In the genomic region with DNA sequence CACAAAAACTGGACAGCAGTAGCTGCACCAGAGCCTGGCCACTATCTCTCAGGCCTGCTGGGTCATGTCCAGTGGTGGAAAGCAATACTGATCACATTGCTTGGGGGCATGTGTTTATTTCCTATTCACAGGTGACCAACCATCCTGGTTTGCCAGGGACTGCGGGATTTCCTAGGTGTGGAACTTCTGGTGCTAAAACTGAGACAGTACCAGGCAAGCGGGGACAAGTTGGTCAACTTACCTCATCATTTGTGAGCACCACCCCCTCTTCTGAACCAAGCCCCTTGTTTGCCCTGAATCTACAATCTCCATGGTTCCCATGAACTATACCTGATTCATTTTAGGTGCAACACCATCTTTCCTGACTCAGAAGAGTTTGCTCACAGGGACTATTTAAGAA, we compare ENCODE assay signal across 17 cellular contexts.
DNase-seq lines count a peak whose midpoint lies in the region; ATAC-seq and TF ChIP-seq lines count a peak whose summit lies in the region.
"Had no signal": no experiment of that assay in that cellular context is flagged by ENCODE, and none has a peak within 500 bp of the region (broad histone marks: within the 10 kb centered on the region; RNA-seq: fewer than 3 reads in every experiment).

No MANE protein-coding gene starts in this region.

- H3K27me3 Mint-ChIP-seq in activated CD4-positive, alpha-beta T cell treated with anti-CD3 and anti-CD28 coated beads for 36 hours, result peaks cover 7% of the 10 kb centered on the region
- H3K27me3 Mint-ChIP-seq in stimulated activated naive CD8-positive, alpha-beta T cell treated with anti-CD3 and anti-CD28 coated beads, Interleukin-15, Interleukin-2, amounts not matched to agents 100 ng/mL and 50 ng/mL, for 24 hours, result peaks cover 13% of the 10 kb centered on the region
- H3K27me3 Mint-ChIP-seq in naive thymus-derived CD4-positive, alpha-beta T cell, result peaks cover 0 to 8% (median 0%) of the 10 kb centered on the region in 5 donors

- no peaks in the 10 kb centered on the region for H3K36me3 Mint-ChIP-seq in activated CD4-positive, alpha-beta T cell treated with anti-CD3 and anti-CD28 coated beads for 36 hours (ENCODE audit: low read depth)
- no peaks in the 10 kb centered on the region for H3K36me3 Mint-ChIP-seq in stimulated activated naive CD8-positive, alpha-beta T cell treated with anti-CD3 and anti-CD28 coated beads, Interleukin-15, Interleukin-2, amounts not matched to agents 100 ng/mL and 50 ng/mL, for 24 hours (ENCODE audit: low read depth)
- H3K36me3 Mint-ChIP-seq in naive thymus-derived CD4-positive, alpha-beta T cell, result no peaks in the 10 kb centered on the region
- H3K36me3 Mint-ChIP-seq: WTC11 had no signal

- H3K27ac ChIP-seq in OCI-LY3 (ENCODE audit: low read length) (no peak overlapping the region), coronary artery (peak overlapping the region; percentile 72 to 86)
- no peak overlapping the region for H3K27ac ChIP-seq in naive thymus-derived CD4-positive, alpha-beta T cell (ENCODE audit: low read depth, low read length)
- H3K27ac ChIP-seq: upper lobe of right lung had no signal

- peak; percentile 30 for ATAC-seq in activated CD4-positive, alpha-beta T cell treated with anti-CD3 and anti-CD28 coated beads for 36 hours
- ATAC-seq in naive thymus-derived CD4-positive, alpha-beta T cell, result no peak
- no peak for ATAC-seq in HG03108 (IDR thresholded peaks at IDR 0.05; ENCODE audit: unreplicated experiment)
- ATAC-seq: WTC11 had no signal

- peaks cover 8% of the 10 kb centered on the region for H4K20me1 ChIP-seq in OCI-LY3 (ENCODE audit: insufficient read depth, low read length)

- intact Hi-C loops in activated CD4-positive, alpha-beta T cell treated with anti-CD3 and anti-CD28 coated beads for 36 hours (cut with DNase I, micrococcal nuclease), result loop anchor here (1.0 to 5.0 kb wide), 7 partner anchors 30 to 345 kb away; a partner anchor contains a TSS
- intact Hi-C loops in naive thymus-derived CD4-positive, alpha-beta T cell (cut with micrococcal nuclease), result loop anchor here in 1 of 2 donors (10.0 kb wide), 1 partner anchor 168 kb away; no protein-coding TSS in a partner anchor

- peak overlapping the region; percentile 21 for H3K27ac Mint-ChIP-seq in activated CD4-positive, alpha-beta T cell treated with anti-CD3 and anti-CD28 coated beads for 36 hours
- peak overlapping the region; percentile 87 for H3K27ac Mint-ChIP-seq in stimulated activated naive CD8-positive, alpha-beta T cell treated with anti-CD3 and anti-CD28 coated beads, Interleukin-15, Interleukin-2, amounts not matched to agents 100 ng/mL and 50 ng/mL, for 24 hours
- H3K27ac Mint-ChIP-seq in naive thymus-derived CD4-positive, alpha-beta T cell, result peak overlapping the region in 1 of 9 donors; percentile 34
- H3K27ac Mint-ChIP-seq: WTC11 had no signal

- TF ChIP-seq CTCF in OCI-LY3 (IDR thresholded peaks at IDR 0.05; ENCODE audit: low read depth, low read length) (no peak), coronary artery (IDR thresholded peaks at IDR 0.05) (no peak)

- H3K4me3 ChIP-seq in OCI-LY3 (ENCODE audit: low read length) (peak overlapping the region; percentile 54; the same call in 1 of the 2 replicates), coronary artery (no peak overlapping the region)
- H3K4me3 ChIP-seq in naive thymus-derived CD4-positive, alpha-beta T cell (ENCODE audit: low read length), result no peak overlapping the region
- H3K4me3 ChIP-seq: upper lobe of right lung had no signal

- peak overlapping the region; percentile 82 for H3K4me2 ChIP-seq in OCI-LY3 (ENCODE audit: low read length)

- no peak overlapping the region for H3K9ac ChIP-seq in OCI-LY3 (ENCODE audit: low read length)

- no peaks in the 10 kb centered on the region for H3K9me3 Mint-ChIP-seq in activated CD4-positive, alpha-beta T cell treated with anti-CD3 and anti-CD28 coated beads for 36 hours (ENCODE audit: low read depth)
- H3K9me3 Mint-ChIP-seq in stimulated activated naive CD8-positive, alpha-beta T cell treated with anti-CD3 and anti-CD28 coated beads, Interleukin-15, Interleukin-2, amounts not matched to agents 100 ng/mL and 50 ng/mL, for 24 hours, result no peaks in the 10 kb centered on the region
- H3K9me3 Mint-ChIP-seq in naive thymus-derived CD4-positive, alpha-beta T cell, result no peaks in the 10 kb centered on the region
- H3K9me3 Mint-ChIP-seq: WTC11 had no signal

- DNase-seq in activated CD4-positive, alpha-beta T cell treated with anti-CD3 and anti-CD28 coated beads for 36 hours, result no peak
- DNase-seq in activated CD4-positive, alpha-beta T cell treated with anti-CD3 and anti-CD28 coated beads for 4 hours, result no peak
- DNase-seq in coronary artery (ENCODE audit: low spot score) (no peak), NCI-H1105 treated with DMSO at 0.1 percent for 48 hours (lab: John Stamatoyannopoulos, UW) (no peak)
- DNase-seq in naive thymus-derived CD4-positive, alpha-beta T cell, result no peak
- DNase-seq: ACHN, activated gamma-delta T cell treated with Interleukin-2 at 50 U/mL for 16 hours, Caco-2, mesendoderm, NCI-H1417 treated with DMSO at 0.1 percent for 48 hours, NCI-H748 treated with DMSO at 0.1 percent for 48 hours, SHP77 treated with DMSO at 0.1 percent for 48 hours, upper lobe of right lung had no signal

- H3K27me3 ChIP-seq in OCI-LY3 (ENCODE audit: low read depth, low read length), result peaks cover 94% of the 10 kb centered on the region
- H3K27me3 ChIP-seq in naive thymus-derived CD4-positive, alpha-beta T cell (ENCODE audit: control insufficient read depth in 2 of 2, insufficient read depth in 2 of 2, low read length in 2 of 2), result no peaks in the 10 kb centered on the region
- H3K27me3 ChIP-seq: upper lobe of right lung had no signal

- H3K36me3 ChIP-seq in OCI-LY3 (replicated peaks; ENCODE audit: low read depth, low read length), result no peaks in the 10 kb centered on the region
- no peaks in the 10 kb centered on the region for H3K36me3 ChIP-seq in naive thymus-derived CD4-positive, alpha-beta T cell (ENCODE audit: control insufficient read depth in 2 of 3, insufficient read depth in 3 of 3, low read length in 3 of 3)
- H3K36me3 ChIP-seq: upper lobe of right lung had no signal

- POLR2A ChIA-PET in activated CD4-positive, alpha-beta T cell treated with anti-CD3 and anti-CD28 coated beads for 36 hours (lab: Charles Lee), result interaction anchor here (0.7 kb wide), 1 partner anchor 69 kb away, joined by 3 read pairs; no protein-coding TSS in a partner anchor
- POLR2A ChIA-PET in naive thymus-derived CD4-positive, alpha-beta T cell (lab: Charles Lee), result no interaction called here

- peaks cover 24% of the 10 kb centered on the region for H3K4me1 Mint-ChIP-seq in activated CD4-positive, alpha-beta T cell treated with anti-CD3 and anti-CD28 coated beads for 36 hours
- peaks cover 62% of the 10 kb centered on the region for H3K4me1 Mint-ChIP-seq in stimulated activated naive CD8-positive, alpha-beta T cell treated with anti-CD3 and anti-CD28 coated beads, Interleukin-15, Interleukin-2, amounts not matched to agents 100 ng/mL and 50 ng/mL, for 24 hours (ENCODE audit: low read depth)
- peaks cover 0 to 14% (median 0%) of the 10 kb centered on the region in 7 donors for H3K4me1 Mint-ChIP-seq in naive thymus-derived CD4-positive, alpha-beta T cell
- H3K4me1 Mint-ChIP-seq: WTC11 had no signal

- CTCF ChIA-PET in activated CD4-positive, alpha-beta T cell treated with anti-CD3 and anti-CD28 coated beads for 36 hours (lab: Charles Lee), result interaction anchor here (1.4 to 1.5 kb wide), 2 partner anchors 22 to 339 kb away, joined by 4 to 5 read pairs; no protein-coding TSS in a partner anchor
- CTCF ChIA-PET in naive thymus-derived CD4-positive, alpha-beta T cell (lab: Charles Lee), result no interaction called here

- peaks cover 15% of the 10 kb centered on the region for H3K4me1 ChIP-seq in OCI-LY3 (ENCODE audit: low read length)
- H3K4me1 ChIP-seq in naive thymus-derived CD4-positive, alpha-beta T cell (ENCODE audit: control insufficient read depth in 2 of 2, insufficient read depth in 2 of 2, low read length in 2 of 2), result no peaks in the 10 kb centered on the region

- no peaks in the 10 kb centered on the region for H3K9me3 ChIP-seq in OCI-LY3 (ENCODE audit: insufficient read depth, low read length)
- H3K9me3 ChIP-seq in naive thymus-derived CD4-positive, alpha-beta T cell (ENCODE audit: control insufficient read depth in 2 of 3, low read length in 3 of 3), result no peaks in the 10 kb centered on the region
- H3K9me3 ChIP-seq: Caco-2, upper lobe of right lung had no signal

- no peak overlapping the region for H2AFZ ChIP-seq in OCI-LY3 (ENCODE audit: low read depth, low read length)

- H3K79me2 ChIP-seq in OCI-LY3 (ENCODE audit: low read length), result no peaks in the 10 kb centered on the region

- H3K4me3 Mint-ChIP-seq in activated CD4-positive, alpha-beta T cell treated with anti-CD3 and anti-CD28 coated beads for 36 hours, result no peak overlapping the region
- peak overlapping the region; percentile 42 for H3K4me3 Mint-ChIP-seq in stimulated activated naive CD8-positive, alpha-beta T cell treated with anti-CD3 and anti-CD28 coated beads, Interleukin-15, Interleukin-2, amounts not matched to agents 100 ng/mL and 50 ng/mL, for 24 hours
- H3K4me3 Mint-ChIP-seq in naive thymus-derived CD4-positive, alpha-beta T cell, result no peak overlapping the region
- H3K4me3 Mint-ChIP-seq: WTC11 had no signal

Comparison
In these comparisons a context has a peak if more than half of its experiments do, and no peak if none do; other contexts are left out.
1. H3K27ac ChIP-seq: peak in coronary artery (2 of 2); none in OCI-LY3 (single experiment) and naive thymus-derived CD4-positive, alpha-beta T cell (single experiment).